Comparison of ENCODE assay signal across 37 cellular contexts in genomic region chr11:113408887-113409286, GRCh38. TPM values are rescaled to one million over a fixed set of nuclear protein-coding genes. Genes with fewer than 3 reads are reported as not detected.
"Had no signal": no experiment of that assay in that cellular context is flagged by ENCODE, and none has a peak within 500 bp of the region (broad histone marks: within the 10 kb centered on the region; RNA-seq: fewer than 3 reads in every experiment).

No MANE protein-coding gene starts in this region.

- H3K27me3 ChIP-seq: brain microvascular endothelial cell had no signal

- H3K4me3 Mint-ChIP-seq: activated B cell treated with CpG ODN at 0.5 μM for 24 hours; activated CD8-positive, alpha-beta T cell treated with anti-CD3 and anti-CD28 coated beads for 36 hours; activated naive CD8-positive, alpha-beta T cell; activated T-cell treated with anti-CD3 and anti-CD28 coated beads, Interleukin-2, amount 50 U/mL, for 4 hours; activated T-helper 17 cell treated with anti-CD3 and anti-CD28 coated beads, Interleukin-2, amount 50 U/mL, for 72 hours; T-cell; T-helper 1 cell treated with Interleukin-12 subunit alpha and Interleukin-12 subunit beta and Interleukin-4 antibody, amounts not matched to agents 30 μg/mL and 1 μg/mL, for 36 hours had no signal

- H3K4me3 ChIP-seq: esophagus squamous epithelium, heart right ventricle had no signal

- H3K36me3 ChIP-seq: brain microvascular endothelial cell, esophagus squamous epithelium, heart right ventricle, WERI-Rb-1 had no signal

- H3K4me1 Mint-ChIP-seq: activated B cell treated with CpG ODN at 0.5 μM for 24 hours; activated T-helper 17 cell treated with anti-CD3 and anti-CD28 coated beads, Interleukin-2, amount 50 U/mL, for 72 hours; T-cell had no signal

- DNase-seq: activated B cell treated with CpG ODN at 0.5 μM for 24 hours; activated CD4-positive, alpha-beta T cell treated with anti-CD3 and anti-CD28 coated beads for 48 hours; activated CD4-positive, alpha-beta T cell treated with anti-CD3 and anti-CD28 coated beads, Interleukin-2, amount 50 U/mL, for 1 hour; activated CD4-positive, alpha-beta T cell treated with anti-CD3 and anti-CD28 coated beads, Interleukin-2, amount 50 U/mL, for 48 hours; activated CD8-positive, alpha-beta memory T cell treated with anti-CD3 and anti-CD28 coated beads for 24 hours; activated CD8-positive, alpha-beta T cell treated with anti-CD3 and anti-CD28 coated beads for 36 hours; activated effector memory CD4-positive, alpha-beta T cell treated with Interleukin-2 at 50 U/mL for 16 hours; activated gamma-delta T cell treated with Interleukin-2 at 50 U/mL for 16 hours; activated naive CD4-positive, alpha-beta T cell treated with anti-CD3 and anti-CD28 coated beads, Interleukin-2, amount 50 U/mL, for 16 hours; activated naive CD4-positive, alpha-beta T cell treated with Interleukin-2 at 50 U/mL for 16 hours; activated T-cell treated with anti-CD3 and anti-CD28 coated beads, Interleukin-2, amount 50 U/mL, for 4 hours; amniotic stem cell; anterior cingulate cortex; brain microvascular endothelial cell; cortex of kidney; dermis blood vessel endothelial cell; effector CD8-positive, alpha-beta T cell; esophagus squamous epithelium; foreskin melanocyte; glutamatergic neuron; heart right ventricle; T-cell; T-helper 9 cell; WERI-Rb-1 had no signal

- H3K27ac Mint-ChIP-seq: activated B cell treated with CpG ODN at 0.5 μM for 24 hours; activated CD8-positive, alpha-beta T cell treated with anti-CD3 and anti-CD28 coated beads for 36 hours; activated naive CD8-positive, alpha-beta T cell; activated T-helper 17 cell treated with anti-CD3 and anti-CD28 coated beads, Interleukin-2, amount 50 U/mL, for 72 hours; T-cell; T-helper 1 cell treated with Interleukin-12 subunit alpha and Interleukin-12 subunit beta and Interleukin-4 antibody, amounts not matched to agents 30 μg/mL and 1 μg/mL, for 36 hours had no signal

- H3K9me3 Mint-ChIP-seq: activated B cell treated with CpG ODN at 0.5 μM for 24 hours; activated CD8-positive, alpha-beta T cell treated with anti-CD3 and anti-CD28 coated beads for 36 hours; activated T-cell treated with anti-CD3 and anti-CD28 coated beads, Interleukin-2, amount 50 U/mL, for 4 hours; activated T-helper 17 cell treated with anti-CD3 and anti-CD28 coated beads, Interleukin-2, amount 50 U/mL, for 72 hours; T-cell; T-helper 1 cell treated with Interleukin-12 subunit alpha and Interleukin-12 subunit beta and Interleukin-4 antibody, amounts not matched to agents 30 μg/mL and 1 μg/mL, for 36 hours had no signal

- FAIRE-seq: astrocyte, bronchial epithelial cell, colon, endometrium, endothelial cell of umbilical vein had no signal

- H3K9me3 ChIP-seq: esophagus squamous epithelium, heart right ventricle had no signal

- H3K4me1 ChIP-seq: esophagus squamous epithelium, heart right ventricle had no signal

- H3K27ac ChIP-seq: brain microvascular endothelial cell, epithelial cell of prostate, esophagus squamous epithelium, heart right ventricle, WERI-Rb-1 had no signal

- H3K27me3 Mint-ChIP-seq: activated B cell treated with CpG ODN at 0.5 μM for 24 hours; activated CD8-positive, alpha-beta T cell treated with anti-CD3 and anti-CD28 coated beads for 36 hours had no signal

- H3K36me3 Mint-ChIP-seq: activated naive CD8-positive, alpha-beta T cell; T-cell had no signal

- ATAC-seq: activated CD4-positive, CD25-positive, alpha-beta regulatory T cell treated with anti-CD3 and anti-CD28 coated beads, Interleukin-2, amount 50 U/mL, for 24 hours; activated CD8-positive, alpha-beta T cell treated with anti-CD3 and anti-CD28 coated beads for 36 hours; activated T-cell treated with anti-CD3 and anti-CD28 coated beads, Interleukin-2, amount 50 U/mL, for 4 hours; activated T-helper 17 cell treated with anti-CD3 and anti-CD28 coated beads, Interleukin-2, amount 50 U/mL, for 72 hours; heart right ventricle; T-cell had no signal

RNA-seq across cellular contexts. Expression of gene ANKK1, which starts 21.3 kb away (rescaled TPM):
- total RNA-seq: activated CD8-positive, alpha-beta T cell treated with anti-CD3 and anti-CD28 coated beads for 36 hours; astrocyte; chondrocyte; dermis blood vessel endothelial cell; endothelial cell of umbilical vein; fibroblast of lung; heart right ventricle; T-helper 2 cell treated with Interferon-gamma antibody and Interleukin-4, amounts not matched to agents 100 ng/mL and 5 ng/mL, for 36 hours had no signal
- polyA plus RNA-seq: endothelial cell of umbilical vein, fibroblast of lung had no signal
